8 cellular contexts compared by ENCODE assay signal in the genomic region with DNA sequence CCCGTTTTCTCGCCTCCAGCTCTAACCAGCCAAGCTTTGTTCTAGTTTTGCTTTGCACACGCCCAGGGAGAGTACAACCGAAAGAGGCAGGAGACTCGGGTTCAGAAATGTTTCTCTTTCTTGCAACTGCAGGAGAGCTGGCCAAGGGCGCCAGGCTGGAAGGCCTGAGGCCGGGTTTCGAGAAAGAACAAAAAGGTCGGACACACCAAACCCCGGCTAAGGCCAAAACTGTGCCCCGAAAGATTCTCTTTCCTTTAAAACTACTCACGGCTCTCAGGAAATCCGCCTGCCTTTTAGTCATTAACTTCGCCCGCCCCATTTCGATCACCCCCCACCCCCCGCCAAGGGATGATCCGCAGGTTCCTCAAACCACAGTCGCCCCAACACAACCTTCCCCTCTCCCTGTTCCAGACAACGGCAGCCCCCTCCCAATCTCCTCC. TPM values are rescaled to one million over a fixed set of nuclear protein-coding genes. Genes with fewer than 3 reads are reported as not detected.
DNase-seq lines count a peak whose midpoint lies in the region; ATAC-seq and TF ChIP-seq lines count a peak whose summit lies in the region.

No MANE protein-coding gene starts in this region.

- H3K27me3 Mint-ChIP-seq in activated T-helper 1 cell treated with anti-CD3 and anti-CD28 coated beads, Interleukin-12 subunit alpha, Interleukin-12 subunit beta, Interleukin-2, Interleukin-4 antibody, amounts not matched to agents 30 ng/mL and 10 ng/mL and 1 ng/mL, durations not matched to agents 14 hours and 24 hours and 36 hours (ENCODE audit: insufficient read depth), result no peaks in the 10 kb centered on the region
- H3K27me3 Mint-ChIP-seq in naive thymus-derived CD8-positive, alpha-beta T cell, result no peaks in the 10 kb centered on the region

- peak overlapping the region; percentile 99 for H3K4me3 Mint-ChIP-seq in activated T-helper 1 cell treated with anti-CD3 and anti-CD28 coated beads, Interleukin-12 subunit alpha, Interleukin-12 subunit beta, Interleukin-2, Interleukin-4 antibody, amounts not matched to agents 30 ng/mL and 10 ng/mL and 1 ng/mL, durations not matched to agents 14 hours and 24 hours and 36 hours
- peak overlapping the region; percentile 90 to 100 (median 96) for H3K4me3 Mint-ChIP-seq in naive thymus-derived CD8-positive, alpha-beta T cell

- peak overlapping the region; percentile 93 for H3K4me2 ChIP-seq in fibroblast of lung (ENCODE audit: extremely low read depth, insufficient read depth, low read length)

- H3K9me3 ChIP-seq in fibroblast of lung (ENCODE audit: control insufficient read depth, insufficient read depth, low read depth, low read length), result no peaks in the 10 kb centered on the region

- H2AFZ ChIP-seq in fibroblast of lung (ENCODE audit: low read length), result no peak overlapping the region

- H3K4me3 ChIP-seq in fibroblast of lung (replicated peaks in 1 of 4; ENCODE audit: control extremely low read depth in 1 of 4, insufficient read depth in 1 of 4, low read depth in 3 of 4, low read length in 4 of 4), result peak overlapping the region; percentile 57 to 97 (median 90)

- peaks cover 2% of the 10 kb centered on the region for H4K20me1 ChIP-seq in fibroblast of lung (ENCODE audit: control insufficient read depth, extremely low read depth, insufficient read depth, low read length)

- peak overlapping the region; percentile 96 for H3K9ac ChIP-seq in fibroblast of lung (ENCODE audit: insufficient read depth, low read length)

- H3K36me3 Mint-ChIP-seq in activated T-helper 1 cell treated with anti-CD3 and anti-CD28 coated beads, Interleukin-12 subunit alpha, Interleukin-12 subunit beta, Interleukin-2, Interleukin-4 antibody, amounts not matched to agents 30 ng/mL and 10 ng/mL and 1 ng/mL, durations not matched to agents 14 hours and 24 hours and 36 hours (ENCODE audit: low read depth), result peaks cover 44% of the 10 kb centered on the region
- H3K36me3 Mint-ChIP-seq in naive thymus-derived CD8-positive, alpha-beta T cell, result peaks cover 7 to 42% (median 16%) of the 10 kb centered on the region in 3 donors

- H3K27ac Mint-ChIP-seq in activated T-helper 1 cell treated with anti-CD3 and anti-CD28 coated beads, Interleukin-12 subunit alpha, Interleukin-12 subunit beta, Interleukin-2, Interleukin-4 antibody, amounts not matched to agents 30 ng/mL and 10 ng/mL and 1 ng/mL, durations not matched to agents 14 hours and 24 hours and 36 hours, result peak overlapping the region; percentile 96
- H3K27ac Mint-ChIP-seq in naive thymus-derived CD8-positive, alpha-beta T cell, result peak overlapping the region; percentile 85 to 99 (median 96)

- TF ChIP-seq CTCF in fibroblast of lung (conservative IDR thresholded peaks at IDR 0.05 in 1 of 2, IDR thresholded peaks at IDR 0.05 in 1 of 2; ENCODE audit: low read depth in 1 of 2, low read length in 2 of 2), result no peak

- DNase-seq in NCI-H526 (lab: John Stamatoyannopoulos, UW) (peak; percentile 24 to 43), NCI-H526 treated with DMSO at 0.1 percent for 48 hours (lab: John Stamatoyannopoulos, UW) (no peak), NOMO-1 treated with DMSO at 0.1 percent for 48 hours (lab: John Stamatoyannopoulos, UW; ENCODE audit: unreplicated experiment) (peak; percentile 65), fibroblast of lung (ENCODE audit: low read depth in 2 of 2) (peak; percentile 52 to 64)
- peak; percentile 57 for DNase-seq in activated T-helper 1 cell treated with anti-CD3 and anti-CD28 coated beads, Interleukin-12 subunit alpha, Interleukin-12 subunit beta, Interleukin-2, Interleukin-4 antibody, amounts not matched to agents 30 ng/mL and 10 ng/mL and 1 ng/mL, durations not matched to agents 14 hours and 24 hours and 36 hours (ENCODE audit: low spot score)
- DNase-seq in naive thymus-derived CD8-positive, alpha-beta T cell, result peak; percentile 36 to 72 (median 46)
- peak; percentile 52 for DNase-seq in stimulated activated naive CD8-positive, alpha-beta T cell treated with anti-CD3 and anti-CD28 coated beads, Interleukin-15, Interleukin-2, amounts not matched to agents 100 U/mL and 50 U/mL, for 24 hours

- POLR2A ChIA-PET in naive thymus-derived CD8-positive, alpha-beta T cell (lab: Charles Lee), result interaction anchor here (0.6 to 3.4 kb wide), 13 partner anchors 10 to 541 kb away, joined by 3 to 17 read pairs (median 4); a partner anchor contains a TSS

- intact Hi-C loops in activated T-helper 1 cell treated with anti-CD3 and anti-CD28 coated beads, Interleukin-12 subunit alpha, Interleukin-12 subunit beta, Interleukin-2, Interleukin-4 antibody, amounts not matched to agents 30 ng/mL and 10 ng/mL and 1 ng/mL, durations not matched to agents 14 hours and 24 hours and 36 hours (cut with micrococcal nuclease), result loop anchor here (1.0 to 5.0 kb wide), 11 partner anchors 30 to 541 kb away; a partner anchor contains a TSS

- H3K27ac ChIP-seq in fibroblast of lung (ENCODE audit: insufficient read depth, low read length), result peak overlapping the region; percentile 98

- no peaks in the 10 kb centered on the region for H3K4me1 ChIP-seq in fibroblast of lung (ENCODE audit: control insufficient read depth, extremely low read depth, insufficient read depth, low read length)

- peaks cover 52% of the 10 kb centered on the region for H3K4me1 Mint-ChIP-seq in activated T-helper 1 cell treated with anti-CD3 and anti-CD28 coated beads, Interleukin-12 subunit alpha, Interleukin-12 subunit beta, Interleukin-2, Interleukin-4 antibody, amounts not matched to agents 30 ng/mL and 10 ng/mL and 1 ng/mL, durations not matched to agents 14 hours and 24 hours and 36 hours (ENCODE audit: low read depth)
- H3K4me1 Mint-ChIP-seq in naive thymus-derived CD8-positive, alpha-beta T cell, result peaks cover 21 to 60% (median 53%) of the 10 kb centered on the region in 4 donors

- H3K27me3 ChIP-seq in fibroblast of lung (ENCODE audit: control insufficient read depth, insufficient read depth, low read length), result no peaks in the 10 kb centered on the region

- H3K36me3 ChIP-seq in fibroblast of lung (ENCODE audit: control insufficient read depth, insufficient read depth, low read length), result peaks cover 6% of the 10 kb centered on the region

- peak; percentile 35 for ATAC-seq in HG02852 (IDR thresholded peaks at IDR 0.05; ENCODE audit: unreplicated experiment)
- peak; percentile 41 to 47 for ATAC-seq in naive thymus-derived CD8-positive, alpha-beta T cell
- ATAC-seq in stimulated activated naive CD8-positive, alpha-beta T cell treated with anti-CD3 and anti-CD28 coated beads, Interleukin-15, Interleukin-2, amounts not matched to agents 100 U/mL and 50 U/mL, for 24 hours, result peak; percentile 8

- peaks cover 55% of the 10 kb centered on the region for H3K79me2 ChIP-seq in fibroblast of lung (ENCODE audit: control insufficient read depth, insufficient read depth, low read length)

- peaks cover 10% of the 10 kb centered on the region for H3K9me3 Mint-ChIP-seq in activated T-helper 1 cell treated with anti-CD3 and anti-CD28 coated beads, Interleukin-12 subunit alpha, Interleukin-12 subunit beta, Interleukin-2, Interleukin-4 antibody, amounts not matched to agents 30 ng/mL and 10 ng/mL and 1 ng/mL, durations not matched to agents 14 hours and 24 hours and 36 hours
- peaks cover 0 to 11% (median 3%) of the 10 kb centered on the region in 9 donors for H3K9me3 Mint-ChIP-seq in naive thymus-derived CD8-positive, alpha-beta T cell

RNA-seq across cellular contexts. Expression of a gene that starts 0.6 kb away (rescaled TPM):
- total RNA-seq in activated T-helper 1 cell treated with anti-CD3 and anti-CD28 coated beads, Interleukin-12 subunit alpha, Interleukin-12 subunit beta, Interleukin-2, Interleukin-4 antibody, amounts not matched to agents 30 ng/mL and 10 ng/mL and 1 ng/mL, durations not matched to agents 14 hours and 24 hours and 36 hours, result 13.9 and 14.5 TPM in 2 replicates
- total RNA-seq in fibroblast of lung, result 20.3 and 53.2 TPM in 2 replicates
- polyA plus RNA-seq in fibroblast of lung, result 26.4 and 27.2 TPM in 2 replicates
- 16.3 and 16.6 TPM in 2 replicates for polyA plus RNA-seq in fibroblast of lung (2012)
- polyA minus RNA-seq in fibroblast of lung (ENCODE audit: low replicate concordance), result 6.1 and 11.7 TPM in 2 replicates
- total RNA-seq in naive thymus-derived CD8-positive, alpha-beta T cell, result 10 to 100 TPM; 15.3 to 16.4 TPM
- 1 to 10 TPM; 1.8 to 2.9 (median 1.9) TPM for polyA plus RNA-seq in naive thymus-derived CD8-positive, alpha-beta T cell

RNA-seq across cellular contexts. Expression of a gene that starts 58.3 kb away (rescaled TPM):
- 0.59 and 1.1 TPM in 2 replicates for total RNA-seq in activated T-helper 1 cell treated with anti-CD3 and anti-CD28 coated beads, Interleukin-12 subunit alpha, Interleukin-12 subunit beta, Interleukin-2, Interleukin-4 antibody, amounts not matched to agents 30 ng/mL and 10 ng/mL and 1 ng/mL, durations not matched to agents 14 hours and 24 hours and 36 hours
- 4.1 and 8.8 TPM in 2 replicates for total RNA-seq in fibroblast of lung
- polyA plus RNA-seq in fibroblast of lung, result 8.1 and 10.3 TPM in 2 replicates
- 10.1 and 10.4 TPM in 2 replicates for polyA plus RNA-seq in fibroblast of lung (2012)
- 0.08 and 0.19 TPM in 2 replicates for polyA minus RNA-seq in fibroblast of lung (ENCODE audit: low replicate concordance)
- total RNA-seq in naive thymus-derived CD8-positive, alpha-beta T cell, result 1 to 10 TPM in 1 of 2 experiments, not detected in 1; 1.5 TPM
- polyA plus RNA-seq in naive thymus-derived CD8-positive, alpha-beta T cell, result not detected
